Comparison of ENCODE assay signal across 9 cellular contexts in genomic region chr6:35368038-35368887, GRCh38. TPM values are rescaled to one million over a fixed set of nuclear protein-coding genes. Genes with fewer than 3 reads are reported as not detected.
A peak's percentile ranks its signal among the peaks of the same experiment; 100 is the strongest.
DNase-seq lines count a peak whose midpoint lies in the region; ATAC-seq and TF ChIP-seq lines count a peak whose summit lies in the region.
"Had no signal": no experiment of that assay in that cellular context is flagged by ENCODE, and none has a peak within 500 bp of the region (broad histone marks: within the 10 kb centered on the region; RNA-seq: fewer than 3 reads in every experiment).

No MANE protein-coding gene starts in this region.

- peaks cover 7% of the 10 kb centered on the region for H3F3A ChIP-seq in PC-3 (ENCODE audit: low read length, unreplicated experiment)

- peaks cover 69% of the 10 kb centered on the region for H3K4me1 Mint-ChIP-seq in activated T-cell treated with anti-CD3 and anti-CD28 coated beads, Interleukin-2, amount 50 U/mL, for 24 hours (ENCODE audit: low read depth)
- H3K4me1 Mint-ChIP-seq in stimulated activated memory B cell treated with anti-CD40 and anti-IgM and Interleukin-4, amounts not matched to agents 10 μg/mL and 1 μg/mL and 100 μg/mL, for 72 hours: peaks cover 56% of the 10 kb centered on the region

- H3K36me3 ChIP-seq in PC-3 (ENCODE audit: low read depth, low read length): peaks cover 15% of the 10 kb centered on the region; the same call in 1 of the 2 replicates
- peaks cover 3% of the 10 kb centered on the region for H3K36me3 ChIP-seq in effector memory CD4-positive, alpha-beta T cell (ENCODE audit: control insufficient read depth, insufficient read depth, low read length)

- H3K27ac Mint-ChIP-seq in activated T-cell treated with anti-CD3 and anti-CD28 coated beads, Interleukin-2, amount 50 U/mL, for 24 hours: peak overlapping the region; percentile 87
- H3K27ac Mint-ChIP-seq in stimulated activated memory B cell treated with anti-CD40 and anti-IgM and Interleukin-4, amounts not matched to agents 10 μg/mL and 1 μg/mL and 100 μg/mL, for 72 hours: no peak overlapping the region

- no peak overlapping the region for H3K4me3 ChIP-seq in PC-3 (ENCODE audit: low read length)
- no peak overlapping the region for H3K4me3 ChIP-seq in effector memory CD4-positive, alpha-beta T cell (ENCODE audit: insufficient read depth, low read depth, low read length, poor library complexity, severe bottlenecking)

- peaks cover 4% of the 10 kb centered on the region for H3K9me3 Mint-ChIP-seq in activated T-cell treated with anti-CD3 and anti-CD28 coated beads, Interleukin-2, amount 50 U/mL, for 24 hours
- no peaks in the 10 kb centered on the region for H3K9me3 Mint-ChIP-seq in stimulated activated memory B cell treated with anti-CD40 and anti-IgM and Interleukin-4, amounts not matched to agents 10 μg/mL and 1 μg/mL and 100 μg/mL, for 72 hours

- H3K79me2 ChIP-seq in PC-3 (ENCODE audit: low read length): peaks cover 83% of the 10 kb centered on the region

- H3K9ac ChIP-seq in PC-3 (ENCODE audit: low read length): no peak overlapping the region; the same call in 1 of the 2 replicates

- peak overlapping the region; percentile 92 for H3K27ac ChIP-seq in PC-3 (ENCODE audit: low read length)
- peak overlapping the region; percentile 29 for H3K27ac ChIP-seq in effector memory CD4-positive, alpha-beta T cell (ENCODE audit: insufficient read depth, low read length, poor library complexity, severe bottlenecking)

- intact Hi-C loops in PC-3 (cut with micrococcal nuclease): no loop called here

- H3K4me3 Mint-ChIP-seq in activated T-cell treated with anti-CD3 and anti-CD28 coated beads, Interleukin-2, amount 50 U/mL, for 24 hours: no peak overlapping the region
- H3K4me3 Mint-ChIP-seq in stimulated activated memory B cell treated with anti-CD40 and anti-IgM and Interleukin-4, amounts not matched to agents 10 μg/mL and 1 μg/mL and 100 μg/mL, for 72 hours: no peak overlapping the region

- no peak for TF ChIP-seq CTCF in PC-3 (conservative IDR thresholded peaks at IDR 0.05; ENCODE audit: low read depth, low read length)

- no peak overlapping the region for H3K4me2 ChIP-seq in PC-3 (ENCODE audit: low read length)

- H3K9me2 ChIP-seq in PC-3 (replicated peaks; ENCODE audit: low read length): no peaks in the 10 kb centered on the region

- peaks cover 20% of the 10 kb centered on the region for H3K36me3 Mint-ChIP-seq in activated T-cell treated with anti-CD3 and anti-CD28 coated beads, Interleukin-2, amount 50 U/mL, for 24 hours (ENCODE audit: low read depth)
- H3K36me3 Mint-ChIP-seq in stimulated activated memory B cell treated with anti-CD40 and anti-IgM and Interleukin-4, amounts not matched to agents 10 μg/mL and 1 μg/mL and 100 μg/mL, for 72 hours: peaks cover 16% of the 10 kb centered on the region

- H3K27me3 Mint-ChIP-seq in activated T-cell treated with anti-CD3 and anti-CD28 coated beads, Interleukin-2, amount 50 U/mL, for 24 hours: no peaks in the 10 kb centered on the region
- H3K27me3 Mint-ChIP-seq in stimulated activated memory B cell treated with anti-CD40 and anti-IgM and Interleukin-4, amounts not matched to agents 10 μg/mL and 1 μg/mL and 100 μg/mL, for 72 hours: no peaks in the 10 kb centered on the region

- no peak overlapping the region for H2AFZ ChIP-seq in PC-3 (ENCODE audit: low read length)

- BruUV-seq in PC-3 (replicated peaks; lab: Mats Ljungman, UMichigan): no TSS peak

- H3K4me1 ChIP-seq in PC-3 (ENCODE audit: insufficient read depth, low read length): peaks cover 42% of the 10 kb centered on the region
- H3K4me1 ChIP-seq in effector memory CD4-positive, alpha-beta T cell (ENCODE audit: control insufficient read depth, insufficient read depth, low read length, poor library complexity, severe bottlenecking): peaks cover 39% of the 10 kb centered on the region

- no peaks in the 10 kb centered on the region for H4K20me1 ChIP-seq in PC-3 (ENCODE audit: low read length)

- no peaks in the 10 kb centered on the region for H3K9me3 ChIP-seq in PC-3 (ENCODE audit: low read length)
- H3K9me3 ChIP-seq in effector memory CD4-positive, alpha-beta T cell (ENCODE audit: control insufficient read depth, low read length): no peaks in the 10 kb centered on the region

- ATAC-seq in PC-3 (peak; percentile 50), HG03571 (IDR thresholded peaks at IDR 0.05; ENCODE audit: unreplicated experiment) (no peak), HG03175 (IDR thresholded peaks at IDR 0.05; ENCODE audit: unreplicated experiment) (no peak)
- ATAC-seq in stimulated activated memory B cell treated with anti-CD40 and anti-IgM and Interleukin-4, amounts not matched to agents 10 μg/mL and 1 μg/mL and 100 μg/mL, for 72 hours: peak; percentile 39

- CTCF ChIA-PET in PC-3 (lab: Charles Lee): no interaction called here

- no peaks in the 10 kb centered on the region for H3K27me3 ChIP-seq in PC-3 (ENCODE audit: low read length)
- no peaks in the 10 kb centered on the region for H3K27me3 ChIP-seq in effector memory CD4-positive, alpha-beta T cell (replicated peaks; ENCODE audit: control insufficient read depth, insufficient read depth, low read length, poor library complexity, severe bottlenecking)

- POLR2A ChIA-PET in PC-3 (lab: Charles Lee; ENCODE audit: unreplicated experiment): interaction anchor here (0.7 kb wide), 1 partner anchor 47 kb away, joined by 6 read pairs; no protein-coding TSS in a partner anchor

- DNase-seq in activated T-cell treated with anti-CD3 and anti-CD28 coated beads, Interleukin-2, amount 50 U/mL, for 24 hours: no peak
- DNase-seq in activated T-cell treated with anti-CD3 and anti-CD28 coated beads, Interleukin-2, amount 50 U/mL, for 1 hour: no peak
- peak; percentile 64 for DNase-seq in PC-3
- DNase-seq in effector memory CD4-positive, alpha-beta T cell: no peak
- no peak for DNase-seq in NCI-H2196 treated with DMSO at 0.1 percent for 48 hours (lab: John Stamatoyannopoulos, UW; ENCODE audit: unreplicated experiment)
- DNase-seq: head of caudate nucleus had no signal

RNA-seq across cellular contexts. Expression of gene PPARD, which starts 25.9 kb away (rescaled TPM):
- total RNA-seq in PC-3 (2014; rRNA removed): 24.5 and 26.2 TPM in 2 replicates

Comparison
In these comparisons a context has a peak if more than half of its experiments do, and no peak if none do; other contexts are left out.
1. ATAC-seq: peak in PC-3 (single experiment) and stimulated activated memory B cell treated with anti-CD40 and anti-IgM and Interleukin-4, amounts not matched to agents 10 μg/mL and 1 μg/mL and 100 μg/mL, for 72 hours (single experiment); none in HG03571 (single experiment) and HG03175 (single experiment).